ENCODE assay signal across 8 cellular contexts in the genomic region with DNA sequence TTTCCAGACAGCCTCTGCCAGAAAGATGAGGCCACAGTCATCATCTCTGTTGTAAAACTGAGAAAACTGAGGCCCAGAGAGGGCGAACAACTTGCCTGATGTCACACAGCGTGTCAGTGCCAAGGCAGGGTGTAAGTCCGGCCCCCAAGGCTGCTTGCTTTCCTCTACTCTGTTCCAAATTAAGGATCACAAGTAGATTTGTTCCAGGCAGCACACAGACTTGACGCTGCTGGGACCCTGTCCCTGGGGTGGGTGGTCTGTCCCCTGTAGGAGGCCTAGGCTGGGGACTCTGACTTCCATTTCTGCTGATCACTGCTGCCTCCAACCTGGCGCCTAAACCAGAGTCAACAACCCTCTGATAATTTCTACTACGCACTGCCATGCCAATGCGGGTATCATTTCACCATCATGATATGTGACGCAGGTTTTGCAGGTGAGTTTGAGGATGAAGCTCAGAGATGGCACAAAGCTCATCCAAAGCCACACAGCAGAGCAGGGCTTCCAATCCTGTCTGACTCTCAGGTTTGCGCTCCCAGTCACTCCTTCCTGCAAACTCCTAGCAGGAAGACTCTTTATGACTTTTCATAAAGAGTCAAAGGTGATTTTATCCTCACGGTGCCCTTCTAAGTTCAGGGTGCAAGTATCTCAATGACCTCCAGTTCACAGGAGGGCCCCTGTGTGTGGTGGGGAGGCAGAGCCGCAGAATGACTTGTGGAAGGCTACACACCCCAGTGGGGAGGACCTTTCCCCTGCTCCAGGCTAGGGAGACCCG. TPM values are rescaled to one million over a fixed set of nuclear protein-coding genes. Genes with fewer than 3 reads are reported as not detected.
DNase-seq lines count a peak whose midpoint lies in the region; ATAC-seq and TF ChIP-seq lines count a peak whose summit lies in the region.

No MANE protein-coding gene starts in this region.

- peaks cover 2% of the 10 kb centered on the region for H3K36me3 Mint-ChIP-seq in mesothelial cell of epicardium

- no peak for DNase-seq in cardiac muscle cell (ENCODE audit: low read depth in 1 of 2, low spot score in 1 of 2)
- no peak for DNase-seq in cardiac septum (ENCODE audit: low spot score)
- no peak for DNase-seq in body of pancreas
- DNase-seq in mesothelial cell of epicardium (ENCODE audit: low spot score in 2 of 2, unreplicated experiment in 2 of 2) = no peak
- no peak for DNase-seq in tibial artery
- no peak for DNase-seq in NCI-H526 treated with DMSO at 0.1 percent for 48 hours (lab: John Stamatoyannopoulos, UW)

- ATAC-seq in body of pancreas = no peak
- ATAC-seq in GM18858 (IDR thresholded peaks at IDR 0.05; ENCODE audit: unreplicated experiment) = no peak
- no peak for ATAC-seq in HG02973 (IDR thresholded peaks at IDR 0.05; ENCODE audit: unreplicated experiment)

- no peaks in the 10 kb centered on the region for H3K27me3 ChIP-seq in cardiac muscle cell
- no peaks in the 10 kb centered on the region for H3K27me3 ChIP-seq in body of pancreas
- no peaks in the 10 kb centered on the region for H3K27me3 ChIP-seq in tibial artery

- intact Hi-C loops in cardiac septum (cut with DNase I) (loop anchor here (5.0 kb wide), 1 partner anchor 77 kb away; no protein-coding TSS in a partner anchor), body of pancreas (cut with DNase I) (no loop called here), tibial artery (cut with DNase I; ENCODE audit: low total_unique reads) (no loop called here)

- H3K9me3 ChIP-seq in cardiac muscle cell (ENCODE audit: low read depth) (no peaks in the 10 kb centered on the region), body of pancreas (no peaks in the 10 kb centered on the region), tibial artery (no peaks in the 10 kb centered on the region)

- H3K4me1 Mint-ChIP-seq in mesothelial cell of epicardium = peaks cover 9% of the 10 kb centered on the region

- no peak overlapping the region for H3K4me3 Mint-ChIP-seq in mesothelial cell of epicardium

- WGBS in body of pancreas, 2 donors = 64 to 71% methylated on average over 11 to 12 of the region's 12 CpGs

- H3K27me3 Mint-ChIP-seq in mesothelial cell of epicardium (ENCODE audit: low read depth) = no peaks in the 10 kb centered on the region

- H3K27ac ChIP-seq in cardiac muscle cell (peak overlapping the region; percentile 54), body of pancreas (peak overlapping the region; percentile 91 to 99 (median 96)), tibial artery (peak overlapping the region; percentile 34 to 64)

- H3K36me3 ChIP-seq in cardiac muscle cell = no peaks in the 10 kb centered on the region
- H3K36me3 ChIP-seq in body of pancreas (replicated peaks in 1 of 2; ENCODE audit: insufficient read depth in 1 of 2, low read depth in 2 of 2) = no peaks in the 10 kb centered on the region
- H3K36me3 ChIP-seq in tibial artery = no peaks in the 10 kb centered on the region

- TF ChIP-seq POLR2A in body of pancreas (IDR thresholded peaks at IDR 0.05) = no peak

- no peaks in the 10 kb centered on the region for H3K9me3 Mint-ChIP-seq in mesothelial cell of epicardium

- H3K4me3 ChIP-seq in cardiac muscle cell = no peak overlapping the region
- H3K4me3 ChIP-seq in body of pancreas = no peak overlapping the region
- H3K4me3 ChIP-seq in tibial artery = no peak overlapping the region

- H3K4me1 ChIP-seq in cardiac muscle cell (ENCODE audit: low read depth) = peaks cover 11% of the 10 kb centered on the region
- peaks cover 66% of the 10 kb centered on the region for H3K4me1 ChIP-seq in body of pancreas
- peaks cover 5 to 65% (median 33%) of the 10 kb centered on the region in 4 donors for H3K4me1 ChIP-seq in tibial artery

- H3K27ac Mint-ChIP-seq in mesothelial cell of epicardium = peak overlapping the region; percentile 90

- TF ChIP-seq CTCF in cardiac muscle cell (IDR thresholded peaks at IDR 0.05; ENCODE audit: low read depth, low read length) (no peak), body of pancreas (IDR thresholded peaks at IDR 0.05) (no peak), mesothelial cell of epicardium (IDR thresholded peaks at IDR 0.05; ENCODE audit: unreplicated experiment) (no peak), tibial artery (IDR thresholded peaks at IDR 0.05) (no peak)

RNA-seq across cellular contexts. Expression of a gene that starts 13.6 kb away (rescaled TPM):
- total RNA-seq in cardiac muscle cell = 58.3 and 65.7 TPM in 2 replicates
- 49.7 and 50.4 TPM in 2 replicates for polyA plus RNA-seq in cardiac muscle cell
- 23.9 TPM for total RNA-seq in cardiac septum
- 10 to 100 TPM; 27.8 to 64.6 TPM for total RNA-seq in body of pancreas
- 78.9 to 83.5 TPM (median 82.9 TPM) in 3 replicates for total RNA-seq in mesothelial cell of epicardium

RNA-seq across cellular contexts. Expression of a gene that starts 29.1 kb away (rescaled TPM):
- total RNA-seq in cardiac muscle cell = 5.6 and 11.9 TPM in 2 replicates
- 0.87 and 2.8 TPM in 2 replicates for polyA plus RNA-seq in cardiac muscle cell
- total RNA-seq in cardiac septum = 4.6 TPM
- total RNA-seq in body of pancreas = 1 to 10 TPM; 5.4 to 9.2 TPM
- total RNA-seq in mesothelial cell of epicardium = 29.1 to 32.8 TPM (median 31.8 TPM) in 3 replicates
